Comparison of ENCODE assay signal across 16 cellular contexts in genomic region chr9:125183561-125183960, GRCh38. TPM values are rescaled to one million over a fixed set of nuclear protein-coding genes. Genes with fewer than 3 reads are reported as not detected.
DNase-seq lines count a peak whose midpoint lies in the region; ATAC-seq and TF ChIP-seq lines count a peak whose summit lies in the region.
"Had no signal": no experiment of that assay in that cellular context is flagged by ENCODE, and none has a peak within 500 bp of the region (broad histone marks: within the 10 kb centered on the region; RNA-seq: fewer than 3 reads in every experiment).

No MANE protein-coding gene starts in this region.

- no peak overlapping the region for H3K4me3 Mint-ChIP-seq in T-helper 17 cell
- H3K4me3 Mint-ChIP-seq in naive thymus-derived CD4-positive, alpha-beta T cell, result peak overlapping the region in 7 of 10 donors; percentile 1 to 32 (median 5)
- H3K4me3 Mint-ChIP-seq: activated CD4-positive, alpha-beta memory T cell treated with anti-CD3 and anti-CD28 coated beads for 36 hours; T-helper 1 cell treated with Interleukin-12 subunit alpha and Interleukin-12 subunit beta and Interleukin-4 antibody, amounts not matched to agents 30 μg/mL and 1 μg/mL, for 36 hours had no signal

- CTCF ChIA-PET in naive thymus-derived CD4-positive, alpha-beta T cell (lab: Charles Lee), result no interaction called here

- no peaks in the 10 kb centered on the region for H3K27me3 ChIP-seq in colonic mucosa
- no peaks in the 10 kb centered on the region for H3K27me3 ChIP-seq in naive thymus-derived CD4-positive, alpha-beta T cell (ENCODE audit: control insufficient read depth in 2 of 2, insufficient read depth in 2 of 2, low read length in 2 of 2)
- H3K27me3 ChIP-seq in transverse colon, result no peaks in the 10 kb centered on the region
- H3K27me3 ChIP-seq in mesendoderm (ENCODE audit: insufficient read depth, low read length, poor library complexity), result no peaks in the 10 kb centered on the region
- H3K27me3 ChIP-seq: tibial nerve had no signal

- H4K5ac ChIP-seq in mesendoderm (ENCODE audit: low read length), result no peak overlapping the region

- 54 to 56% methylated on average over 2 of the region's 2 CpGs for WGBS in transverse colon (ENCODE audit: low coverage in 1 of 2), 2 donors
- WGBS in mesendoderm (ENCODE audit: extremely low coverage, insufficient coverage, low lambda C conversion rate), result no CpG with 5 or more reads among the region's 2 CpGs

- H3K4ac ChIP-seq in mesendoderm (ENCODE audit: low read depth, low read length), result no peak overlapping the region

- H3K23ac ChIP-seq in mesendoderm (ENCODE audit: low read length), result no peak overlapping the region

- DNase-seq in T-helper 17 cell, result no peak
- DNase-seq in colonic mucosa, result peak; percentile 31
- no peak for DNase-seq in naive thymus-derived CD4-positive, alpha-beta T cell
- DNase-seq in transverse colon, result no peak
- DNase-seq in activated CD4-positive, alpha-beta T cell treated with anti-CD3 and anti-CD28 coated beads for 1 hour, result no peak
- DNase-seq in mesendoderm, result no peak
- DNase-seq: activated CD4-positive, alpha-beta memory T cell treated with anti-CD3 and anti-CD28 coated beads for 36 hours; activated naive CD4-positive, alpha-beta T cell treated with anti-CD3 and anti-CD28 coated beads, Interleukin-2, amount 50 U/mL, for 16 hours; COR-L47; Karpas-422; NCI-H1048; NCI-H1930; WERI-Rb-1 had no signal

- no peak overlapping the region for H2BK5ac ChIP-seq in mesendoderm (ENCODE audit: low read length)

- H3K27ac ChIP-seq in colonic mucosa, result peak overlapping the region; percentile 45
- H3K27ac ChIP-seq in naive thymus-derived CD4-positive, alpha-beta T cell (ENCODE audit: low read depth, low read length), result no peak overlapping the region
- peak overlapping the region; percentile 32 to 80 (median 72) for H3K27ac ChIP-seq in transverse colon
- no peak overlapping the region for H3K27ac ChIP-seq in mesendoderm (ENCODE audit: low read depth, low read length)
- H3K27ac ChIP-seq: WERI-Rb-1 had no signal

- H3K36me3 ChIP-seq in colonic mucosa (no peaks in the 10 kb centered on the region), transverse colon (no peaks in the 10 kb centered on the region), mesendoderm (ENCODE audit: control insufficient read depth, insufficient read depth, low read length) (no peaks in the 10 kb centered on the region)
- no peaks in the 10 kb centered on the region for H3K36me3 ChIP-seq in naive thymus-derived CD4-positive, alpha-beta T cell (ENCODE audit: control insufficient read depth in 2 of 3, insufficient read depth in 3 of 3, low read length in 3 of 3)
- H3K36me3 ChIP-seq: tibial nerve had no signal

- H3K9me3 Mint-ChIP-seq in naive thymus-derived CD4-positive, alpha-beta T cell, result peaks cover 0 to 5% (median 0%) of the 10 kb centered on the region in 11 donors
- H3K9me3 Mint-ChIP-seq: T-helper 1 cell treated with Interleukin-12 subunit alpha and Interleukin-12 subunit beta and Interleukin-4 antibody, amounts not matched to agents 30 μg/mL and 1 μg/mL, for 36 hours had no signal

- no peak overlapping the region for H3K4me2 ChIP-seq in mesendoderm (ENCODE audit: low read length)

- H3K4me3 ChIP-seq in colonic mucosa (no peak overlapping the region), transverse colon (no peak overlapping the region), mesendoderm (ENCODE audit: low read length) (no peak overlapping the region)
- H3K4me3 ChIP-seq in naive thymus-derived CD4-positive, alpha-beta T cell (ENCODE audit: low read length), result no peak overlapping the region
- H3K4me3 ChIP-seq: tibial nerve had no signal

- no peak for TF ChIP-seq EP300 in transverse colon (IDR thresholded peaks at IDR 0.05; ENCODE audit: low read depth)

- H3K27ac Mint-ChIP-seq in T-helper 17 cell, result peak overlapping the region; percentile 66
- peak overlapping the region in 8 of 9 donors; percentile 12 to 71 (median 46) for H3K27ac Mint-ChIP-seq in naive thymus-derived CD4-positive, alpha-beta T cell
- H3K27ac Mint-ChIP-seq: activated CD4-positive, alpha-beta memory T cell treated with anti-CD3 and anti-CD28 coated beads for 36 hours; T-helper 1 cell treated with Interleukin-12 subunit alpha and Interleukin-12 subunit beta and Interleukin-4 antibody, amounts not matched to agents 30 μg/mL and 1 μg/mL, for 36 hours had no signal

- POLR2A ChIA-PET in naive thymus-derived CD4-positive, alpha-beta T cell (lab: Charles Lee), result no interaction called here

- no peak for TF ChIP-seq POLR2A in transverse colon (IDR thresholded peaks at IDR 0.05)

- H3K9ac ChIP-seq in colonic mucosa (ENCODE audit: low read depth in 2 of 2, low read length in 2 of 2) (no peak overlapping the region), mesendoderm (ENCODE audit: low read length) (no peak overlapping the region)

- H3K36me3 Mint-ChIP-seq in T-helper 17 cell (ENCODE audit: low read depth), result peaks cover 3% of the 10 kb centered on the region
- peaks cover 0 to 38% (median 30%) of the 10 kb centered on the region in 5 donors for H3K36me3 Mint-ChIP-seq in naive thymus-derived CD4-positive, alpha-beta T cell

- no peak overlapping the region for H2BK15ac ChIP-seq in mesendoderm (replicated peaks; ENCODE audit: low read depth)

- H3K79me1 ChIP-seq in mesendoderm (ENCODE audit: low read length), result peaks cover 15% of the 10 kb centered on the region

- no peak overlapping the region for H4K8ac ChIP-seq in mesendoderm (ENCODE audit: low read depth, low read length)

- no peak for TF ChIP-seq CTCF in colonic mucosa (IDR thresholded peaks at IDR 0.05)
- no peak for TF ChIP-seq CTCF in transverse colon (IDR thresholded peaks at IDR 0.05)

- H3K9me3 ChIP-seq in T-helper 17 cell (ENCODE audit: control insufficient read depth, low read length, poor library complexity, severe bottlenecking) (no peaks in the 10 kb centered on the region), colonic mucosa (no peaks in the 10 kb centered on the region), transverse colon (no peaks in the 10 kb centered on the region)
- H3K9me3 ChIP-seq in naive thymus-derived CD4-positive, alpha-beta T cell (ENCODE audit: control insufficient read depth in 2 of 3, low read length in 3 of 3), result no peaks in the 10 kb centered on the region
- H3K9me3 ChIP-seq: tibial nerve had no signal

- no peak overlapping the region for H2BK120ac ChIP-seq in mesendoderm (ENCODE audit: low read depth, low read length)

- H3K4me1 Mint-ChIP-seq in T-helper 17 cell, result peaks cover 41% of the 10 kb centered on the region
- peaks cover 49 to 88% (median 76%) of the 10 kb centered on the region in 7 donors for H3K4me1 Mint-ChIP-seq in naive thymus-derived CD4-positive, alpha-beta T cell

- no peak for ATAC-seq in T-helper 17 cell
- ATAC-seq in naive thymus-derived CD4-positive, alpha-beta T cell, result no peak
- ATAC-seq in HG02588 (IDR thresholded peaks at IDR 0.05; ENCODE audit: unreplicated experiment), result no peak

- intact Hi-C loops in colonic mucosa (cut with DNase I) (no loop called here), transverse colon (cut with DNase I; ENCODE audit: low total_unique reads) (no loop called here)
- intact Hi-C loops in naive thymus-derived CD4-positive, alpha-beta T cell (cut with micrococcal nuclease), result no loop called here

- H3K79me2 ChIP-seq in mesendoderm (ENCODE audit: control insufficient read depth, insufficient read depth, low read length), result peaks cover 61% of the 10 kb centered on the region

- H3K4me1 ChIP-seq in colonic mucosa (peaks cover 7% of the 10 kb centered on the region), transverse colon (peaks cover 10 to 59% (median 31%) of the 10 kb centered on the region in 4 donors), mesendoderm (ENCODE audit: control insufficient read depth, low read depth, low read length) (no peaks in the 10 kb centered on the region)
- H3K4me1 ChIP-seq in naive thymus-derived CD4-positive, alpha-beta T cell (ENCODE audit: control insufficient read depth in 2 of 2, insufficient read depth in 2 of 2, low read length in 2 of 2), result peaks cover 8 to 15% of the 10 kb centered on the region in 2 donors

- in situ Hi-C loops in transverse colon (cut with MboI; ENCODE audit: low pct_ligation_motif_present in 1 of 4, low pct_unique_long_range_greater_than_20kb in 1 of 4, low sequenced_read_pairs in 3 of 4), result no loop called here

- no peak overlapping the region for H2AK5ac ChIP-seq in mesendoderm (ENCODE audit: low read length)

- H3K56ac ChIP-seq in mesendoderm (ENCODE audit: low read length), result no peak overlapping the region

- H3K27me3 Mint-ChIP-seq in T-helper 17 cell, result no peaks in the 10 kb centered on the region
- no peaks in the 10 kb centered on the region for H3K27me3 Mint-ChIP-seq in naive thymus-derived CD4-positive, alpha-beta T cell
- H3K27me3 Mint-ChIP-seq: activated CD4-positive, alpha-beta memory T cell treated with anti-CD3 and anti-CD28 coated beads for 36 hours had no signal

- H3K18ac ChIP-seq in mesendoderm (ENCODE audit: low read length), result no peak overlapping the region

RNA-seq across cellular contexts. Expression of gene PPP6C, which starts 6.0 kb away (rescaled TPM):
- total RNA-seq in T-helper 17 cell (10 to 100 TPM; 34.3 to 34.6 TPM), colonic mucosa (10 to 100 TPM; 48.2 to 54.7 TPM), transverse colon (10 to 100 TPM; 15.1 to 34.7 (median 29.9) TPM)
- total RNA-seq in naive thymus-derived CD4-positive, alpha-beta T cell, result 10 to 100 TPM; 32.9 to 54.2 (median 49.5) TPM
- polyA plus RNA-seq in naive thymus-derived CD4-positive, alpha-beta T cell, result 10 to 100 TPM; 54.3 to 56.5 TPM
- 36.8 TPM for polyA plus RNA-seq in mesendoderm (2013, experiment 1 of 2)
- polyA plus RNA-seq in mesendoderm (2013, experiment 2 of 2), result 35.6 TPM

RNA-seq across cellular contexts. Expression of gene RABEPK, which starts 16.8 kb away (rescaled TPM):
- total RNA-seq in T-helper 17 cell, result 10 to 100 TPM in 1 of 2 donors, 1 to 10 TPM in 1; 9.8 to 13.0 TPM
- total RNA-seq in colonic mucosa, result 10 to 100 TPM in 1 of 2 donors, 1 to 10 TPM in 1; 8.0 to 17.2 TPM
- 10 to 100 TPM; 10.7 to 19.5 (median 15.1) TPM for total RNA-seq in naive thymus-derived CD4-positive, alpha-beta T cell
- polyA plus RNA-seq in naive thymus-derived CD4-positive, alpha-beta T cell, result 10 to 100 TPM; 31.1 to 52.5 TPM
- total RNA-seq in transverse colon, result 1 to 10 TPM in 3 of 4 donors, not detected in 1; 5.2 to 8.7 (median 8.6) TPM
- 31.5 TPM for polyA plus RNA-seq in mesendoderm (2013, experiment 1 of 2)
- polyA plus RNA-seq in mesendoderm (2013, experiment 2 of 2), result 32.7 TPM

RNA-seq across cellular contexts. Expression of gene SCAI, which starts 40.2 kb away (rescaled TPM):
- total RNA-seq in T-helper 17 cell (10 to 100 TPM in 1 of 2 donors, 1 to 10 TPM in 1; 7.2 to 10.5 TPM), colonic mucosa (1 to 10 TPM; 6.7 to 8.3 TPM), transverse colon (10 to 100 TPM; 10.4 to 38.6 (median 13.2) TPM)
- total RNA-seq in naive thymus-derived CD4-positive, alpha-beta T cell, result 10 to 100 TPM; 12.8 to 23.9 (median 16.6) TPM
- polyA plus RNA-seq in naive thymus-derived CD4-positive, alpha-beta T cell, result 1 to 10 TPM; 2.7 to 5.4 TPM
- 7.3 TPM for polyA plus RNA-seq in mesendoderm (2013, experiment 1 of 2)
- polyA plus RNA-seq in mesendoderm (2013, experiment 2 of 2), result 7.8 TPM

RNA-seq across cellular contexts. Expression of gene HSPA5, which starts 57.6 kb away (rescaled TPM):
- total RNA-seq in T-helper 17 cell (100 to 1,000 TPM; 224 to 229 TPM), colonic mucosa (100 to 1,000 TPM; 281 to 441 TPM), transverse colon (100 to 1,000 TPM in 1 of 4 donors, 10 to 100 TPM in 3; 49.8 to 115 (median 66.1) TPM)
- 100 to 1,000 TPM; 127 to 248 (median 155) TPM for total RNA-seq in naive thymus-derived CD4-positive, alpha-beta T cell
- polyA plus RNA-seq in naive thymus-derived CD4-positive, alpha-beta T cell, result 100 to 1,000 TPM; 136 to 207 TPM
- polyA plus RNA-seq in mesendoderm (2013, experiment 1 of 2), result 325 TPM
- 322 TPM for polyA plus RNA-seq in mesendoderm (2013, experiment 2 of 2)

Comparison
In these comparisons a context has a peak if more than half of its experiments do, and no peak if none do; other contexts are left out.
1. H3K27ac ChIP-seq: peak in colonic mucosa (single experiment) and transverse colon (4 of 4); none in naive thymus-derived CD4-positive, alpha-beta T cell (single experiment) and mesendoderm (single experiment).